Comparison of ENCODE assay signal across 8 cellular contexts in the genomic region with DNA sequence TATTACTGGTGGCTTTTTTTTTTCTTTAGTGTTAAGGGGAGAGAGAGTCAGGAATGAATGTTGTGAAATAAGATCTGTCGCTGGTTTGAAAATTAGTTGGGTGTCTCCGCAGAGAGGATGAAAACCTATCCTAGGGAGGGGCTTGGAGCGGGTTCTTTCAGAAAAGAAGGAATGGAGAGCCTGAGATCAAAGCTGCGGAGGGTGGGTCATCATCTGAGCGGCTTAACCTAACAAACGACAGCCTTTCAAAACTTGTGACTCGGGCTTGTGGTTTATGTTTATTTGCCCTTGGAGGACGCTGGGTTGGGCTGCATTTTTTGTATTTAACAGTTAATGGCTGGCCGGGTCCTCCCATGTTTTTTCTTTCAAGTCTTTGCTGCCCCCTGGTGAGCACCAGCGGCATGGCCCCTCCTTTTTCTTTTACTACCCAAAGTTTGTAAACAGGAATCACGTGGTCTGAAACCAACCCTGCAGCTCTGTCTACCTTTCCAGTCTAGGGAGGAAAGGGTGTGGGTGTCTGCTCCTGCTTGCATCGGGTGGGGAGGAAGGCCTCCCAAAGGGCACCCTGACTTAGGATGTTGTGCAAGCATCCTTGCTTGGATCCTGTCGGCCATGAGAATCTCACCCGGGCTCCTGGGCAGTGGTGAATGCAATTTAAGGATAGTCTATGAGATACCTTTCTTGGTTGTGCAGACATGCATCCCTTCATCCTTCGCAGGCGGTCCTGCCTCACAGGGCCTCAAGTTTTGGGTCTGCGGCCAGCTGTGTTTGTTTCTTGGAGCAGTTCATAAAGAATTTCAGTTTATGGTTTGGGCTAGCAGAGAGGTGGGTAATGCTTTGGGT. TPM values are rescaled to one million over a fixed set of nuclear protein-coding genes. Genes with fewer than 3 reads are reported as not detected.
DNase-seq lines count a peak whose midpoint lies in the region; ATAC-seq and TF ChIP-seq lines count a peak whose summit lies in the region.

No MANE protein-coding gene starts in this region.

- DNase-seq in A673 (ENCODE audit: low spot score), result peak; percentile 91
- DNase-seq in GM19238 (ENCODE audit: insufficient read length, low spot score), result peak; percentile 53
- DNase-seq in NCI-H1417 (lab: John Stamatoyannopoulos, UW), result peak; percentile 86 to 95 (median 86)
- DNase-seq in SKM-1 treated with dmso at 0.1 percent for 144 hours (lab: John Stamatoyannopoulos, UW; ENCODE audit: unreplicated experiment), result peak; percentile 86
- peak; percentile 81 for DNase-seq in glutamatergic neuron
- DNase-seq in omental fat pad (ENCODE audit: low spot score), result peak; percentile 85

- no peak overlapping the region for H3K27ac ChIP-seq in A673 (ENCODE audit: low read depth, low read length, poor library complexity, severe bottlenecking)
- peak overlapping the region; percentile 85 for H3K27ac ChIP-seq in temporal lobe (ENCODE audit: low read depth, low read length)

- peaks cover 71% of the 10 kb centered on the region for H3K4me1 Mint-ChIP-seq in activated naive CD8-positive, alpha-beta T cell (ENCODE audit: low read depth)
- H3K4me1 Mint-ChIP-seq in glutamatergic neuron (ENCODE audit: low read depth, unreplicated experiment), result peaks cover 8% of the 10 kb centered on the region

- TSS peak; percentile 46 for BruUV-seq in A673 (replicated peaks; lab: Mats Ljungman, UMichigan)

- POLR2A ChIA-PET in A673 (lab: Charles Lee; ENCODE audit: low non-redundant PET), result no interaction called here

- H3K4me3 Mint-ChIP-seq in activated naive CD8-positive, alpha-beta T cell, result peak overlapping the region; percentile 92
- H3K4me3 Mint-ChIP-seq in glutamatergic neuron (ENCODE audit: unreplicated experiment), result peak overlapping the region; percentile 96

- H3K36me3 ChIP-seq in A673 (ENCODE audit: insufficient read depth, low read length, poor library complexity, severe bottlenecking), result peaks cover 31% of the 10 kb centered on the region

- H3K9me3 ChIP-seq in A673 (ENCODE audit: low read depth, low read length, poor library complexity, severe bottlenecking), result no peaks in the 10 kb centered on the region

- TF ChIP-seq CTCF in A673 (conservative IDR thresholded peaks at IDR 0.05; ENCODE audit: low read depth, low read length) (peak; percentile 95), glutamatergic neuron (IDR thresholded peaks at IDR 0.05; ENCODE audit: partially characterized antibody, unreplicated experiment) (peak; percentile 96), omental fat pad (IDR thresholded peaks at IDR 0.05) (peak in 2 of 3 donors; percentile 54 to 75)

- intact Hi-C loops in A673 (cut with micrococcal nuclease; ENCODE audit: unreplicated experiment), result loop anchor here (1.0 to 10.0 kb wide), 4 partner anchors 113 to 287 kb away; a partner anchor contains a TSS

- CTCF ChIA-PET in A673 (lab: Charles Lee), result interaction anchor here (1.2 to 5.4 kb wide), 5 partner anchors 50 to 153 kb away, joined by 3 to 38 read pairs (median 7); no protein-coding TSS in a partner anchor

- H3K9me3 Mint-ChIP-seq in activated naive CD8-positive, alpha-beta T cell (ENCODE audit: low read depth), result no peaks in the 10 kb centered on the region
- peaks cover 10% of the 10 kb centered on the region for H3K9me3 Mint-ChIP-seq in glutamatergic neuron (ENCODE audit: unreplicated experiment)

- no peaks in the 10 kb centered on the region for H3K27me3 Mint-ChIP-seq in activated naive CD8-positive, alpha-beta T cell
- H3K27me3 Mint-ChIP-seq in glutamatergic neuron (ENCODE audit: unreplicated experiment), result peaks cover 10% of the 10 kb centered on the region

- H3K4me3 ChIP-seq in A673 (ENCODE audit: low read depth, low read length, poor library complexity, severe bottlenecking), result peak overlapping the region; percentile 64

- H3K36me3 Mint-ChIP-seq in activated naive CD8-positive, alpha-beta T cell, result peaks cover 34% of the 10 kb centered on the region
- no peaks in the 10 kb centered on the region for H3K36me3 Mint-ChIP-seq in glutamatergic neuron (ENCODE audit: unreplicated experiment)

- H3K27ac Mint-ChIP-seq in activated naive CD8-positive, alpha-beta T cell, result peak overlapping the region; percentile 95
- peak overlapping the region; percentile 3 for H3K27ac Mint-ChIP-seq in glutamatergic neuron (ENCODE audit: unreplicated experiment)

- no peaks in the 10 kb centered on the region for H3K27me3 ChIP-seq in A673 (replicated peaks; ENCODE audit: insufficient read depth, low read depth, low read length, poor library complexity)

- no peak for ATAC-seq in omental fat pad (ENCODE audit: low FRiP score)

- H3K4me1 ChIP-seq in A673 (ENCODE audit: insufficient read depth, low read length, poor library complexity, severe bottlenecking), result peaks cover 8% of the 10 kb centered on the region

RNA-seq across cellular contexts. Expression of a gene that starts 2.2 kb away (rescaled TPM):
- 8.9 and 10.6 TPM in 2 replicates for total RNA-seq in A673 (2021)
- 22.7 TPM for total RNA-seq in glutamatergic neuron (ENCODE audit: unreplicated experiment)
- total RNA-seq in omental fat pad, result 100 to 1,000 TPM in 2 of 4 donors, 10 to 100 TPM in 2; 37.5 to 291 (median 130) TPM
- 13.5 TPM for total RNA-seq in temporal lobe
